33 cellular contexts compared by ENCODE assay signal in the genomic region with DNA sequence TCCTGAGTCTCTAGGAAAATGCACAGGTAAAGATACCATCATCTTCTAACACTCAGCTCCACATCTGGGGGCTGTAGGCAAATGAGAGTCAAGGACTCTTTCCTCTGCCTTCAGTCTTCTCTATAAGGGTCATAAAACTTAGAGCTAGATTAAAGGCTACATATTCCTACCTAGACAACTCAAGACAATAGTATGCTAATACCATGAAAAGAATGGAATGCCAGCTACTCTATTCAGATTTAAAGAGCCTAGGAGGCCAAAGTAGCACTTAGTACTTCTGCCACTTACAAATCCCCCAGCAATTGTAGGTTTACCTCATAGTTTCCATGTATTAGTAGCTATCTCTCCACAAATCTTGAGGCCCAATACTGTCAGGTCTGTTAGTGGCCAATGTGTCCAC.
"Had no signal": no experiment of that assay in that cellular context is flagged by ENCODE, and none has a peak within 500 bp of the region (broad histone marks: within the 10 kb centered on the region; RNA-seq: fewer than 3 reads in every experiment).

No MANE protein-coding gene starts in this region.

- H3K4me3 ChIP-seq: esophagus squamous epithelium, heart right ventricle, lung, mucosa of descending colon, prostate gland, sigmoid colon, testis, tibial artery had no signal

- H3K36me3 Mint-ChIP-seq: memory B cell; mesothelial cell of epicardium; naive thymus-derived CD4-positive, alpha-beta T cell; stimulated activated memory B cell treated with anti-CD40 and anti-IgM and Interleukin-4, amounts not matched to agents 10 μg/mL and 1 μg/mL and 100 μg/mL, for 72 hours; type B pancreatic cell had no signal

- FAIRE-seq: endometrium, urothelium cell line had no signal

- H3K27ac ChIP-seq: esophagus squamous epithelium, heart right ventricle, prostate gland, sigmoid colon, testis, tibial artery had no signal

- H3K27me3 Mint-ChIP-seq: effector memory CD8-positive, alpha-beta T cell; memory B cell; naive thymus-derived CD4-positive, alpha-beta T cell; stimulated activated memory B cell treated with anti-CD40 and anti-IgM and Interleukin-4, amounts not matched to agents 10 μg/mL and 1 μg/mL and 100 μg/mL, for 72 hours; type B pancreatic cell had no signal

- H3K4me1 ChIP-seq: esophagus squamous epithelium, heart right ventricle, prostate gland, sigmoid colon, testis, tibial artery had no signal

- H3K9me3 Mint-ChIP-seq: immature natural killer cell, nephron progenitor cell, type B pancreatic cell had no signal

- DNase-seq: cerebellar nuclear complex; cortex of kidney; effector memory CD8-positive, alpha-beta T cell; erythroblast; esophagus squamous epithelium; foreskin melanocyte; glutamatergic neuron; heart right ventricle; hippocampal formation; immature natural killer cell; islet precursor cell; kidney glomerular epithelial cell; left colon; left ventricle myocardium superior; mucosa of descending colon; naive thymus-derived CD4-positive, alpha-beta T cell; nephron progenitor cell; nucleus accumbens; right cardiac atrium; sigmoid colon; stimulated activated CD4-positive, alpha-beta T cell treated with anti-CD3 and anti-CD28 coated beads, Interleukin-4, amount 100 ng/mL, for 4 hours; stimulated activated naive CD8-positive, alpha-beta T cell treated with anti-CD3 and anti-CD28 coated beads, Interleukin-15, Interleukin-2, amounts not matched to agents 100 U/mL and 50 U/mL, for 24 hours; substantia nigra; testis; tibial artery had no signal

- H3K4me1 Mint-ChIP-seq: immature natural killer cell; memory B cell; mesothelial cell of epicardium; nephron progenitor cell; stimulated activated memory B cell treated with anti-CD40 and anti-IgM and Interleukin-4, amounts not matched to agents 10 μg/mL and 1 μg/mL and 100 μg/mL, for 72 hours had no signal

- H3K36me3 ChIP-seq: esophagus squamous epithelium, heart right ventricle, prostate gland, sigmoid colon, tibial artery had no signal

- H3K9me3 ChIP-seq: esophagus squamous epithelium, mucosa of descending colon, prostate gland, sigmoid colon, testis, tibial artery had no signal

- H3K27ac Mint-ChIP-seq: effector memory CD8-positive, alpha-beta T cell; memory B cell; mesothelial cell of epicardium; naive thymus-derived CD4-positive, alpha-beta T cell; nephron progenitor cell; stimulated activated memory B cell treated with anti-CD40 and anti-IgM and Interleukin-4, amounts not matched to agents 10 μg/mL and 1 μg/mL and 100 μg/mL, for 72 hours; type B pancreatic cell had no signal

- H3K27me3 ChIP-seq: esophagus squamous epithelium, heart right ventricle, sigmoid colon, testis, tibial artery had no signal

- H3K4me3 Mint-ChIP-seq: effector memory CD8-positive, alpha-beta T cell; immature natural killer cell; memory B cell; mesothelial cell of epicardium; naive thymus-derived CD4-positive, alpha-beta T cell; nephron progenitor cell; stimulated activated memory B cell treated with anti-CD40 and anti-IgM and Interleukin-4, amounts not matched to agents 10 μg/mL and 1 μg/mL and 100 μg/mL, for 72 hours; type B pancreatic cell had no signal
